In genomic region chr2:170073288-170073687, GRCh38 we compare ENCODE assay signal across 13 cellular contexts.
DNase-seq lines count a peak whose midpoint lies in the region; ATAC-seq, FAIRE-seq and TF ChIP-seq lines count a peak whose summit lies in the region.
"Had no signal": no experiment of that assay in that cellular context is flagged by ENCODE, and none has a peak within 500 bp of the region (broad histone marks: within the 10 kb centered on the region; RNA-seq: fewer than 3 reads in every experiment).

No MANE protein-coding gene starts in this region.

- H3K9ac ChIP-seq in keratinocyte (ENCODE audit: control insufficient read depth, extremely low read depth, insufficient read depth, low read length): no peak overlapping the region

- ATAC-seq in heart left ventricle (peak in 3 of 4 donors; percentile 38 to 51 (median 49)), Right ventricle myocardium inferior (no peak), body of pancreas (peak; percentile 88), HG03108 (IDR thresholded peaks at IDR 0.05; ENCODE audit: unreplicated experiment) (no peak), GM18520 (IDR thresholded peaks at IDR 0.05; ENCODE audit: unreplicated experiment) (no peak)
- ATAC-seq: activated CD4-positive, alpha-beta T cell treated with anti-CD3 and anti-CD28 coated beads for 36 hours; effector memory CD8-positive, alpha-beta T cell; natural killer cell treated with Interleukin-12 subunit alpha and Interleukin-12 subunit beta and Interleukin-15 and Interleukin-18, amount 100 ng/mL, for 72 hours had no signal

- no peaks in the 10 kb centered on the region for H3K9me1 ChIP-seq in keratinocyte (ENCODE audit: control insufficient read depth, extremely low read depth, insufficient read depth, low read length)

- H3K4me3 ChIP-seq in heart left ventricle: no peak overlapping the region
- H3K4me3 ChIP-seq in body of pancreas: no peak overlapping the region
- no peak overlapping the region for H3K4me3 ChIP-seq in keratinocyte (ENCODE audit: control insufficient read depth in 2 of 3, extremely low read depth in 1 of 3, insufficient read depth in 2 of 3, low read depth in 1 of 3, low read length in 3 of 3)

- H4K20me1 ChIP-seq in keratinocyte (ENCODE audit: control insufficient read depth, extremely low read depth, insufficient read depth, low read length): no peaks in the 10 kb centered on the region

- H3K36me3 ChIP-seq in heart left ventricle (peaks cover 0 to 57% (median 16%) of the 10 kb centered on the region in 9 donors), body of pancreas (replicated peaks in 1 of 2; ENCODE audit: insufficient read depth in 1 of 2, low read depth in 2 of 2) (peaks cover 0 to 2% of the 10 kb centered on the region in 2 donors), keratinocyte (ENCODE audit: control insufficient read depth in 2 of 2, extremely low read depth in 1 of 2, insufficient read depth in 2 of 2, low read length in 2 of 2) (peaks cover 0 to 1% of the 10 kb centered on the region in 2 experiments)

- H3K27me3 ChIP-seq in heart left ventricle: no peaks in the 10 kb centered on the region
- no peaks in the 10 kb centered on the region for H3K27me3 ChIP-seq in body of pancreas
- no peaks in the 10 kb centered on the region for H3K27me3 ChIP-seq in keratinocyte (ENCODE audit: control insufficient read depth, extremely low read depth, insufficient read depth, low read length)

- no peaks in the 10 kb centered on the region for H3K79me2 ChIP-seq in keratinocyte (ENCODE audit: control insufficient read depth, insufficient read depth, low read length)

- H2AFZ ChIP-seq in keratinocyte (ENCODE audit: control insufficient read depth, low read length): no peak overlapping the region

- H3K4me2 ChIP-seq in keratinocyte (ENCODE audit: control insufficient read depth, extremely low read depth, insufficient read depth, low read depth, low read length): no peak overlapping the region

- TF ChIP-seq POLR2A in heart left ventricle (IDR thresholded peaks at IDR 0.05) (no peak), body of pancreas (IDR thresholded peaks at IDR 0.05) (no peak)

- intact Hi-C loops in heart left ventricle (cut with DNase I) (no loop called here), Right ventricle myocardium inferior (cut with DNase I) (no loop called here), body of pancreas (cut with DNase I) (no loop called here)

- DNase-seq in heart left ventricle (peak in 4 of 5 donors; percentile 43 to 60 (median 50)), Right ventricle myocardium inferior (ENCODE audit: missing footprints) (no peak), body of pancreas (peak; percentile 62 to 72 (median 67)), keratinocyte (ENCODE audit: low read depth, low spot score) (peak; percentile 21), ureter (ENCODE audit: low spot score) (peak; percentile 82), NCI-H1930 (lab: John Stamatoyannopoulos, UW) (no peak)
- DNase-seq: activated CD4-positive, alpha-beta T cell treated with anti-CD3 and anti-CD28 coated beads for 36 hours; effector memory CD8-positive, alpha-beta T cell; NCI-H82; stimulated activated CD8-positive, alpha-beta memory T cell treated with anti-CD3 and anti-CD28 coated beads, Interleukin-4, amount 100 ng/mL, for 48 hours had no signal

- H3K4me1 ChIP-seq in heart left ventricle: peaks cover 0 to 19% (median 9%) of the 10 kb centered on the region in 12 donors
- H3K4me1 ChIP-seq in body of pancreas: peaks cover 4% of the 10 kb centered on the region
- peaks cover 5% of the 10 kb centered on the region for H3K4me1 ChIP-seq in keratinocyte (ENCODE audit: control insufficient read depth, extremely low read depth, insufficient read depth, low read length)

- H3K27ac ChIP-seq in heart left ventricle (peak overlapping the region in 1 of 12 donors; percentile 8), body of pancreas (peak overlapping the region in 3 of 4 donors; percentile 22 to 52 (median 24)), keratinocyte (ENCODE audit: control insufficient read depth, insufficient read depth, low read length) (no peak overlapping the region)

- dilution Hi-C loops in keratinocyte (cut with MboI; ENCODE audit: extremely low pct_ligation_motif_present, low sequenced_read_pairs): no loop called here

- 1 to 8% (median 6%) methylated on average over 2 of the region's 2 CpGs for WGBS in heart left ventricle, 4 donors
- 19 to 26% methylated on average over 2 of the region's 2 CpGs for WGBS in body of pancreas, 2 donors

- FAIRE-seq in keratinocyte (lab: Jason Lieb, UNC): peak; percentile 73

- no peak for TF ChIP-seq CTCF in heart left ventricle (IDR thresholded peaks at IDR 0.05)
- no peak for TF ChIP-seq CTCF in body of pancreas (IDR thresholded peaks at IDR 0.05)
- TF ChIP-seq CTCF in keratinocyte (optimal IDR thresholded peaks at IDR 0.05 in 1 of 3, IDR thresholded peaks at IDR 0.05 in 1 of 3, conservative IDR thresholded peaks at IDR 0.05 in 1 of 3; ENCODE audit: extremely low read depth in 1 of 3, insufficient read depth in 2 of 3, low read length in 3 of 3): no peak

- H3K9me3 ChIP-seq in heart left ventricle (peaks cover 0 to 16% (median 0%) of the 10 kb centered on the region in 12 donors), body of pancreas (no peaks in the 10 kb centered on the region), keratinocyte (ENCODE audit: control insufficient read depth, low read depth, low read length) (no peaks in the 10 kb centered on the region)

Comparison
In these comparisons a context has a peak if more than half of its experiments do, and no peak if none do; other contexts are left out.
1. ATAC-seq: peak in heart left ventricle (3 of 4) and body of pancreas (single experiment); none in Right ventricle myocardium inferior (single experiment), HG03108 (single experiment) and GM18520 (single experiment).
2. DNase-seq: peak in heart left ventricle (4 of 5), body of pancreas (4 of 4), keratinocyte (single experiment) and ureter (single experiment); none in Right ventricle myocardium inferior (single experiment) and NCI-H1930 (0 of 2).